ENCODE assay signal across 8 cellular contexts in the genomic region with DNA sequence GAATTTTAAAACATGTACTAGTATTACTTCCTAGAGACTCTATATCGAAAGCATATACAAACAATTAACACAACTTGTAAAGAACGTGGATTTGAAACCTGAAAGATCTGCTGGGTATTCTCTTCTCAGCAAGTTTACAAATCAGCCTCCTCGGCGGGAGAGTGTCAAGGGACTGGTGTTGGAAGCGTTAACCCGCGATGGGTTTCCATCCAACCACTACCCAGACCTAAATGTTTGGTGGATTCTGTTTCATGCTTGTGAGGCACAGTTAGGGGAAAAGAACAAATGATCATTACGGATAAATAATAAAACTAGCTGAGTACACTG. TPM values are rescaled to one million over a fixed set of nuclear protein-coding genes. Genes with fewer than 3 reads are reported as not detected.
DNase-seq lines count a peak whose midpoint lies in the region; ATAC-seq and TF ChIP-seq lines count a peak whose summit lies in the region.

No MANE protein-coding gene starts in this region.

- ATAC-seq in GM18861 (IDR thresholded peaks at IDR 0.05; ENCODE audit: unreplicated experiment) = peak; percentile 18
- ATAC-seq in HG03095 (IDR thresholded peaks at IDR 0.05; ENCODE audit: unreplicated experiment) = peak; percentile 28

- H3K36me3 ChIP-seq in mesodermal cell (ENCODE audit: control insufficient read depth, insufficient read depth, low read length) = no peaks in the 10 kb centered on the region

- peak; percentile 41 for DNase-seq in AG10803 (ENCODE audit: low read depth)
- DNase-seq in SKM-1 (lab: John Stamatoyannopoulos, UW; ENCODE audit: unreplicated experiment) = peak; percentile 67
- DNase-seq in coronary artery (ENCODE audit: low spot score) = no peak
- DNase-seq in superior temporal gyrus (ENCODE audit: extremely low spot score) = peak; percentile 77
- DNase-seq in NCI-H1048 (lab: John Stamatoyannopoulos, UW) = no peak

- no peaks in the 10 kb centered on the region for H3K4me1 ChIP-seq in mesodermal cell (ENCODE audit: control insufficient read depth, insufficient read depth, low read length, poor library complexity, severe bottlenecking)

- peak overlapping the region; percentile 88 to 98 for H3K27ac ChIP-seq in coronary artery
- H3K27ac ChIP-seq in mesodermal cell (ENCODE audit: low read depth, low read length, severe bottlenecking) = peak overlapping the region; percentile 95

- WGBS in mesodermal cell (ENCODE audit: insufficient coverage in 2 of 2), 2 experiments = no CpG with 5 or more reads among the region's 8 CpGs

- TF ChIP-seq CTCF in AG10803 (conservative IDR thresholded peaks at IDR 0.05; ENCODE audit: low read length) (no peak), coronary artery (IDR thresholded peaks at IDR 0.05) (no peak)

- no peaks in the 10 kb centered on the region for H3K9me3 ChIP-seq in mesodermal cell (ENCODE audit: control insufficient read depth, low read length)

- H3K4me3 ChIP-seq in AG10803 (ENCODE audit: low read length) = peak overlapping the region; percentile 95
- H3K4me3 ChIP-seq in coronary artery = peak overlapping the region; percentile 84
- H3K4me3 ChIP-seq in mesodermal cell (ENCODE audit: extremely low read depth, insufficient read depth, low read length, poor library complexity, severe bottlenecking) = peak overlapping the region; percentile 71

RNA-seq across cellular contexts. Expression of gene C2orf42, which starts 0.8 kb away (rescaled TPM):
- 8.2 TPM for polyA plus RNA-seq in mesodermal cell (2013, experiment 1 of 2)
- polyA plus RNA-seq in mesodermal cell (2013, experiment 2 of 2) = 7.4 TPM

RNA-seq across cellular contexts. Expression of gene TIA1, which starts 58.4 kb away (rescaled TPM):
- 134 TPM for polyA plus RNA-seq in mesodermal cell (2013, experiment 1 of 2)
- polyA plus RNA-seq in mesodermal cell (2013, experiment 2 of 2) = 152 TPM

Comparison
In these comparisons a context has a peak if more than half of its experiments do, and no peak if none do; other contexts are left out.
1. DNase-seq: peak in AG10803 (single experiment), SKM-1 (single experiment) and superior temporal gyrus (single experiment); none in coronary artery (single experiment) and NCI-H1048 (single experiment).
2. Peak in every context shown above with its lines, with median percentiles within 50 percentile points of each other: H3K4me3 ChIP-seq.